28 cellular contexts compared by ENCODE assay signal in the genomic region with DNA sequence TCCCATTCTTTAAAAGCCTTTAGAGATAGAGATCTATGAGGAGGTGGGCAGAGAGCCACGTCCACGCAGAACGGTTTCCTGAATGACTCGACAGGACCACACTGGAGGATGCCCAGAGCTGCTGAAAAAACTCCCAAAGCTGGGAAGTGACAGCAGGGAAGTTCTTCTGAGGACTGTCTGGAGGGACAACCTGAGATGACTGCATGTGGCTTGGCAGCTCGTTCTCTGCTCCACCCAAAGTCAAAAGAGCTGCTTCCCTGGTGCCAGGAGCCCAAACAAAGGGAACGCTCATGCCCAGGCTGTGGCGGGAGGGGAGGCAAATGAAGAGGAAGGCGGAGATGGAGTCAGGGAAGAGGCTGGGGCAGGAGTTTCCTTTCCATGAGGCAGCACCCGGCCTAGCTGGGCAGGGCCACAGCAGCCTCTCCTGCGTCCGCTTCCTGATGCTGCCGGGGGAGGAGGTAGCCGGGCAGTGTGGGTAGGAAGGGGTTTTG.
DNase-seq lines count a peak whose midpoint lies in the region; ATAC-seq, FAIRE-seq and TF ChIP-seq lines count a peak whose summit lies in the region.
"Had no signal": no experiment of that assay in that cellular context is flagged by ENCODE, and none has a peak within 500 bp of the region (broad histone marks: within the 10 kb centered on the region; RNA-seq: fewer than 3 reads in every experiment).

No MANE protein-coding gene starts in this region.

- H3K4me1 ChIP-seq in H1 (replicated peaks in 1 of 4; ENCODE audit: control insufficient read depth in 3 of 4, insufficient read depth in 4 of 4, low read length in 3 of 4) = peaks cover 0 to 5% (median 0%) of the 10 kb centered on the region in 4 experiments; a peak in 2 of 7 replicates
- H3K4me1 ChIP-seq in testis = peaks cover 8% of the 10 kb centered on the region
- no peaks in the 10 kb centered on the region for H3K4me1 ChIP-seq in colonic mucosa
- H3K4me1 ChIP-seq: pancreas had no signal

- H3K36me3 Mint-ChIP-seq in nephron progenitor cell (ENCODE audit: low read depth) = no peaks in the 10 kb centered on the region
- H3K36me3 Mint-ChIP-seq in activated naive CD8-positive, alpha-beta T cell treated with anti-CD3 and anti-CD28 coated beads, Interleukin-2, amount 50 U/mL, for 24 hours (ENCODE audit: low read depth) = no peaks in the 10 kb centered on the region
- H3K36me3 Mint-ChIP-seq: CD4-positive, CD25-positive, alpha-beta regulatory T cell; naive thymus-derived CD8-positive, alpha-beta T cell had no signal

- TF ChIP-seq POLR2A in H1 (IDR thresholded peaks at IDR 0.05; ENCODE audit: control extremely low read depth in 1 of 2, low read depth in 2 of 2, low read length in 2 of 2) (no peak), testis (IDR thresholded peaks at IDR 0.05) (no peak)

- H4K91ac ChIP-seq in H1 (replicated peaks; ENCODE audit: insufficient read length, low read length) = no peak overlapping the region

- WGBS in H1 (ENCODE audit: extremely low coverage in 1 of 2, insufficient coverage in 1 of 2, insufficient read length in 1 of 2, insufficient replicate concordance in 2 of 2, low coverage in 1 of 2, low lambda C conversion rate in 2 of 2, missing lambda C conversion rate in 1 of 2), 2 experiments = 93% methylated on average over 12 of the region's 13 CpGs; no CpG with 5 or more reads in 1 of the 2 experiments
- 65 to 77% methylated on average over 13 of the region's 13 CpGs for WGBS in testis, 2 donors

- H3K23me2 ChIP-seq in H1 (ENCODE audit: low read depth, low read length) = no peaks in the 10 kb centered on the region

- no peak overlapping the region for H3K14ac ChIP-seq in H1 (ENCODE audit: insufficient read length)

- H4K8ac ChIP-seq in H1 (ENCODE audit: extremely low read depth, insufficient read depth, low read length) = peak overlapping the region; percentile 31; the same call in 1 of the 2 replicates

- H3K9me3 Mint-ChIP-seq in nephron progenitor cell = no peaks in the 10 kb centered on the region
- H3K9me3 Mint-ChIP-seq in activated naive CD8-positive, alpha-beta T cell treated with anti-CD3 and anti-CD28 coated beads, Interleukin-2, amount 50 U/mL, for 24 hours = no peaks in the 10 kb centered on the region
- H3K9me3 Mint-ChIP-seq: activated B cell treated with CpG ODN at 0.5 μM for 24 hours; activated CD4-positive, alpha-beta memory T cell treated with anti-CD3 and anti-CD28 coated beads, Interleukin-2, amount 10 ng/mL, durations not matched to agents 7 days and 5 days; CD4-positive, CD25-positive, alpha-beta regulatory T cell; central memory CD8-positive, alpha-beta T cell; effector memory CD8-positive, alpha-beta T cell; naive thymus-derived CD8-positive, alpha-beta T cell; stimulated activated naive CD8-positive, alpha-beta T cell treated with anti-CD3 and anti-CD28 coated beads, Interleukin-15, Interleukin-2, amounts not matched to agents 100 ng/mL and 50 ng/mL, for 24 hours had no signal

- intact Hi-C loops in testis (cut with DNase I; ENCODE audit: low total_unique reads) (no loop called here), colonic mucosa (cut with DNase I) (loop anchor here (10.0 kb wide), 1 partner anchor 159 kb away; no protein-coding TSS in a partner anchor)

- H3K18ac ChIP-seq in H1 (ENCODE audit: extremely low read depth, low read length) = no peak overlapping the region

- H2BK15ac ChIP-seq in H1 (ENCODE audit: low read length) = no peak overlapping the region

- no peak overlapping the region for H3K23ac ChIP-seq in H1 (ENCODE audit: insufficient read length)

- H3K27ac Mint-ChIP-seq in nephron progenitor cell = peak overlapping the region; percentile 79
- no peak overlapping the region for H3K27ac Mint-ChIP-seq in activated naive CD8-positive, alpha-beta T cell treated with anti-CD3 and anti-CD28 coated beads, Interleukin-2, amount 50 U/mL, for 24 hours
- H3K27ac Mint-ChIP-seq: activated B cell treated with CpG ODN at 0.5 μM for 24 hours; activated CD4-positive, alpha-beta memory T cell treated with anti-CD3 and anti-CD28 coated beads, Interleukin-2, amount 10 ng/mL, durations not matched to agents 7 days and 5 days; CD4-positive, CD25-positive, alpha-beta regulatory T cell; effector memory CD8-positive, alpha-beta T cell; stimulated activated naive CD8-positive, alpha-beta T cell treated with anti-CD3 and anti-CD28 coated beads, Interleukin-15, Interleukin-2, amounts not matched to agents 100 ng/mL and 50 ng/mL, for 24 hours had no signal

- TF ChIP-seq CTCF in H1 (IDR thresholded peaks at IDR 0.05; ENCODE audit: control extremely low read depth in 1 of 3, insufficient read depth in 1 of 3, low read depth in 1 of 3, low read length in 3 of 3) (no peak), nephron progenitor cell (IDR thresholded peaks at IDR 0.05) (no peak), testis (IDR thresholded peaks at IDR 0.05) (no peak), colonic mucosa (IDR thresholded peaks at IDR 0.05) (no peak)

- no peaks in the 10 kb centered on the region for H3K79me2 ChIP-seq in H1 (ENCODE audit: control insufficient read depth in 1 of 2, insufficient read depth in 2 of 2, low read length in 2 of 2)

- CTCF ChIA-PET in H1 (lab: Charles Lee; ENCODE audit: partially characterized antibody) = interaction anchor here (0.6 to 6.2 kb wide), 10 partner anchors 37 to 195 kb away, joined by 3 to 43 read pairs (median 4); no protein-coding TSS in a partner anchor

- TF ChIP-seq EP300 in H1 (IDR thresholded peaks at IDR 0.05; ENCODE audit: borderline replicate concordance in 1 of 2, low read depth in 2 of 2, low read length in 2 of 2) = no peak

- no peak overlapping the region for H2BK20ac ChIP-seq in H1 (ENCODE audit: low read length)

- no peak for TF ChIP-seq RAD21 in H1 (IDR thresholded peaks at IDR 0.05 in 1 of 2, conservative IDR thresholded peaks at IDR 0.05 in 1 of 2; ENCODE audit: low read depth in 2 of 2, low read length in 2 of 2)

- FAIRE-seq in H1 (lab: Jason Lieb, UNC) = no peak
- FAIRE-seq: pancreas, small intestine had no signal

- H3K9ac ChIP-seq in H1 (replicated peaks in 1 of 4; ENCODE audit: extremely low read depth in 1 of 4, low read depth in 3 of 4, low read length in 3 of 4) (no peak overlapping the region), colonic mucosa (ENCODE audit: low read depth in 2 of 2, low read length in 2 of 2) (no peak overlapping the region)

- H2AK5ac ChIP-seq in H1 (ENCODE audit: low read depth, low read length) = no peak overlapping the region

- ATAC-seq in HG03521 (IDR thresholded peaks at IDR 0.05; ENCODE audit: unreplicated experiment) = no peak
- ATAC-seq in activated naive CD8-positive, alpha-beta T cell treated with anti-CD3 and anti-CD28 coated beads, Interleukin-2, amount 50 U/mL, for 24 hours = no peak
- ATAC-seq: effector memory CD8-positive, alpha-beta T cell; naive thymus-derived CD8-positive, alpha-beta T cell; pancreas; SK-N-SH treated with all-trans-retinoic acid at 6 μM for 48 hours had no signal

- no peak overlapping the region for H3K4me2 ChIP-seq in H1 (ENCODE audit: insufficient read depth in 1 of 2, low read depth in 2 of 2, low read length in 2 of 2)

- H3K27ac ChIP-seq in angular gyrus (ENCODE audit: low read depth, low read length) (peak overlapping the region; percentile 75), H1 (ENCODE audit: low read depth, low read length) (no peak overlapping the region), testis (peak overlapping the region in 1 of 2 donors; percentile 73), colonic mucosa (no peak overlapping the region)
- H3K27ac ChIP-seq: adrenal gland, pancreas had no signal

- H3K56ac ChIP-seq in H1 (replicated peaks; ENCODE audit: insufficient read length, low read depth, low read length) = no peak overlapping the region

- peaks cover 60% of the 10 kb centered on the region for H3K4me1 Mint-ChIP-seq in nephron progenitor cell
- H3K4me1 Mint-ChIP-seq in activated naive CD8-positive, alpha-beta T cell treated with anti-CD3 and anti-CD28 coated beads, Interleukin-2, amount 50 U/mL, for 24 hours = no peaks in the 10 kb centered on the region
- H3K4me1 Mint-ChIP-seq: activated B cell treated with CpG ODN at 0.5 μM for 24 hours; activated CD4-positive, alpha-beta memory T cell treated with anti-CD3 and anti-CD28 coated beads, Interleukin-2, amount 10 ng/mL, durations not matched to agents 7 days and 5 days; central memory CD8-positive, alpha-beta T cell had no signal

- H3K27me3 Mint-ChIP-seq in nephron progenitor cell (ENCODE audit: low read depth, poor library complexity) = peaks cover 8% of the 10 kb centered on the region
- peaks cover 1% of the 10 kb centered on the region for H3K27me3 Mint-ChIP-seq in activated naive CD8-positive, alpha-beta T cell treated with anti-CD3 and anti-CD28 coated beads, Interleukin-2, amount 50 U/mL, for 24 hours

- H3K79me1 ChIP-seq in H1 (ENCODE audit: low read depth, low read length) = no peaks in the 10 kb centered on the region

- H3K27me3 ChIP-seq in H1 (replicated peaks in 1 of 4; ENCODE audit: control insufficient read depth in 3 of 4, extremely low read depth in 1 of 4, insufficient read depth in 3 of 4, low read length in 3 of 4) = no peaks in the 10 kb centered on the region
- no peaks in the 10 kb centered on the region for H3K27me3 ChIP-seq in testis
- H3K27me3 ChIP-seq in colonic mucosa = no peaks in the 10 kb centered on the region
- H3K27me3 ChIP-seq: adrenal gland, pancreas had no signal

- DNase-seq in H1 (ENCODE audit: low read depth in 1 of 2, low spot score in 2 of 2) = no peak
- DNase-seq in nephron progenitor cell = no peak
- DNase-seq in testis = peak; percentile 22
- DNase-seq in colonic mucosa = no peak
- DNase-seq in activated naive CD8-positive, alpha-beta T cell treated with anti-CD3 and anti-CD28 coated beads, Interleukin-2, amount 50 U/mL, for 24 hours = no peak
- DNase-seq: activated B cell treated with CpG ODN at 0.5 μM for 24 hours; activated CD4-positive, alpha-beta memory T cell treated with anti-CD3 and anti-CD28 coated beads, Interleukin-2, amount 10 ng/mL, durations not matched to agents 7 days and 5 days; activated gamma-delta T cell treated with Interleukin-2 at 50 U/mL for 16 hours; activated T-cell treated with anti-CD3 and anti-CD28 coated beads for 4 hours; CD4-positive, CD25-positive, alpha-beta regulatory T cell; DMS 273 treated with DMSO at 0.1 percent for 48 hours; effector memory CD8-positive, alpha-beta T cell; GOT3; hypothalamus; islet precursor cell; MM.1S; naive thymus-derived CD8-positive, alpha-beta T cell; NCI-H1436; NCI-H524 treated with DMSO at 0.1 percent for 48 hours; pancreas; RPMI8226; small intestine had no signal

- no peaks in the 10 kb centered on the region; a peak in 1 of 8 replicates for H3K36me3 ChIP-seq in H1 (ENCODE audit: control insufficient read depth in 2 of 4, insufficient read depth in 4 of 4, low read length in 3 of 4)
- no peaks in the 10 kb centered on the region for H3K36me3 ChIP-seq in testis (ENCODE audit: low read depth, missing control alignments)
- no peaks in the 10 kb centered on the region for H3K36me3 ChIP-seq in colonic mucosa
- H3K36me3 ChIP-seq: adrenal gland, pancreas had no signal

- H3K4me3 ChIP-seq in H1 (ENCODE audit: extremely low read depth in 1 of 4, insufficient read depth in 2 of 4, low read depth in 3 of 4, low read length in 4 of 4) (no peak overlapping the region), testis (no peak overlapping the region), colonic mucosa (no peak overlapping the region)
- H3K4me3 ChIP-seq: adrenal gland, pancreas had no signal

- no peaks in the 10 kb centered on the region for H4K20me1 ChIP-seq in H1 (replicated peaks in 1 of 2; ENCODE audit: control insufficient read depth in 1 of 2, insufficient read depth in 2 of 2, low read length in 2 of 2)

- H2BK12ac ChIP-seq in H1 (ENCODE audit: low read depth, low read length) = no peak overlapping the region

- no peak overlapping the region for H2AFZ ChIP-seq in H1 (ENCODE audit: low read length)

- H4K5ac ChIP-seq in H1 (ENCODE audit: insufficient read length, low read depth, low read length) = no peak overlapping the region

- POLR2A ChIA-PET in H1 (lab: Charles Lee; ENCODE audit: partially characterized antibody) = no interaction called here

- H3K4me3 Mint-ChIP-seq in nephron progenitor cell = no peak overlapping the region
- no peak overlapping the region for H3K4me3 Mint-ChIP-seq in activated naive CD8-positive, alpha-beta T cell treated with anti-CD3 and anti-CD28 coated beads, Interleukin-2, amount 50 U/mL, for 24 hours
- H3K4me3 Mint-ChIP-seq: activated B cell treated with CpG ODN at 0.5 μM for 24 hours; activated CD4-positive, alpha-beta memory T cell treated with anti-CD3 and anti-CD28 coated beads, Interleukin-2, amount 10 ng/mL, durations not matched to agents 7 days and 5 days; CD4-positive, CD25-positive, alpha-beta regulatory T cell; central memory CD8-positive, alpha-beta T cell; effector memory CD8-positive, alpha-beta T cell; naive thymus-derived CD8-positive, alpha-beta T cell; stimulated activated naive CD8-positive, alpha-beta T cell treated with anti-CD3 and anti-CD28 coated beads, Interleukin-15, Interleukin-2, amounts not matched to agents 100 ng/mL and 50 ng/mL, for 24 hours had no signal

- H3K4ac ChIP-seq in H1 (replicated peaks; ENCODE audit: insufficient read length, low read depth, low read length) = no peak overlapping the region

- no peak overlapping the region for H2BK120ac ChIP-seq in H1 (replicated peaks; ENCODE audit: low read depth, low read length)

- H3K9me3 ChIP-seq in H1 (ENCODE audit: insufficient read depth in 2 of 2, low read depth in 1 of 2, low read length in 1 of 2) (no peaks in the 10 kb centered on the region), testis (no peaks in the 10 kb centered on the region), colonic mucosa (no peaks in the 10 kb centered on the region)
- H3K9me3 ChIP-seq: adrenal gland, pancreas had no signal

- no peak overlapping the region for H2BK5ac ChIP-seq in H1 (ENCODE audit: low read depth, low read length)
